20 cellular contexts compared by ENCODE assay signal in the genomic region with DNA sequence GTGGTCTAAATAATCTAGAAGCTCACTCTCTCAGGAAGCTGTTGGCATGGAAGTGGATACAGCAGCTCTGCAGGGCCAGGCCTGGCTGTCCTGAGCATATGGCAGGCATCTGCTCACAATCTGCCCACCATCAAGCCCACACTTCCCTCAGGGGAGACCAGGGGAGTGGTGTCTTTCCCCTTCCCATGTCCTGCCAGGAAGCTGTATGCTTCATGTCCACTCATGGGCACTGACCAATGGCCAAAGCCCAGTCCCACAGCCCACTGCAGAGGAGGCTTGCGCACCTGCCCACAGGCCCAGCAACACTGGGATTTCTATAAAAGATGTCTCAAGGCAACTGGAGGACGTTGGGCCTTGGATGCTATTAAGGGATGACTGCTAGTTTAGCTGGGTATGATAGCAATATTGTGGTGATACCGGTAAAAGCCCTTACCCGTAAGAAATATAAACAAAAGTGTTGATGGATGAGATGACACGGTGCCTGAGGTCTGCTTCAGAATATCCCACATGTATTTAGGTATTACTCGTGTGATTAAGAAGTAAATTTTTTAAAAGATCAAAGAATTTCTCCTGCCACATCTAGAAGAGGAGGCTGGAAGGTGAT.
DNase-seq lines count a peak whose midpoint lies in the region; ATAC-seq, FAIRE-seq and TF ChIP-seq lines count a peak whose summit lies in the region.
"Had no signal": no experiment of that assay in that cellular context is flagged by ENCODE, and none has a peak within 500 bp of the region (broad histone marks: within the 10 kb centered on the region; RNA-seq: fewer than 3 reads in every experiment).

No MANE protein-coding gene starts in this region.

- H3K4me1 ChIP-seq in HEK293 (ENCODE audit: control insufficient read depth, insufficient read depth, low read length) (peaks cover 12% of the 10 kb centered on the region), kidney (ENCODE audit: control insufficient read depth in 1 of 2, insufficient read depth in 1 of 2, low read depth in 1 of 2, low read length in 2 of 2) (peaks cover 0 to 3% of the 10 kb centered on the region in 2 donors)
- H3K4me1 ChIP-seq: Caco-2 had no signal

- peak; percentile 25 for DNase-seq in activated effector memory CD4-positive, alpha-beta T cell treated with anti-CD3 and anti-CD28 coated beads, Interleukin-2, amount 50 U/mL, for 16 hours
- DNase-seq in activated effector memory CD4-positive, alpha-beta T cell treated with Interleukin-2 at 50 U/mL for 16 hours, result no peak
- DNase-seq in kidney (peak; percentile 18), posterior vena cava (ENCODE audit: low spot score) (peak; percentile 36)
- DNase-seq: Caco-2; H7; KG1; NCI-H1092; NCI-H1694; NCI-H69; NK-92 treated with Interleukin-12 subunit alpha and Interleukin-12 subunit beta, amount 100 ng/mL, for 24 hours; OCI-M1; RPMI8226 had no signal

- H3K9me3 ChIP-seq in HEK293 (ENCODE audit: control insufficient read depth, insufficient read depth, low read depth, low read length) (no peaks in the 10 kb centered on the region), kidney (ENCODE audit: control insufficient read depth in 1 of 2, low read length in 2 of 2) (peaks cover 0 to 10% of the 10 kb centered on the region in 2 donors)
- H3K9me3 ChIP-seq: Caco-2 had no signal

- H3K27ac ChIP-seq in HEK293 (ENCODE audit: extremely low read depth, low read depth, low read length), result no peak overlapping the region
- H3K27ac ChIP-seq in kidney (ENCODE audit: low read depth in 2 of 2, low read length in 2 of 2), result no peak overlapping the region

- H3K36me3 ChIP-seq in HEK293 (ENCODE audit: control insufficient read depth in 2 of 2, insufficient read depth in 1 of 2, low read length in 2 of 2) (no peaks in the 10 kb centered on the region), kidney (ENCODE audit: control insufficient read depth in 1 of 2, insufficient read depth in 2 of 2, low read length in 2 of 2) (no peaks in the 10 kb centered on the region)

- no peak overlapping the region for H3K4me3 ChIP-seq in HEK293 (ENCODE audit: low read depth, low read length)
- H3K4me3 ChIP-seq in kidney (ENCODE audit: low read length in 2 of 2), result no peak overlapping the region
- H3K4me3 ChIP-seq: GM12878 had no signal

- no peak overlapping the region for H3K9ac ChIP-seq in kidney (ENCODE audit: low read length in 2 of 2)

- TF ChIP-seq CTCF in HEK293 (tag by site-specific recombination; IDR thresholded peaks at IDR 0.05), result no peak
- TF ChIP-seq CTCF in kidney (IDR thresholded peaks at IDR 0.05; ENCODE audit: borderline replicate concordance, extremely low read depth, insufficient read depth), result no peak

- POLR2A ChIA-PET in HEK293 (lab: Yijun Ruan, JAX), result no interaction called here

- FAIRE-seq in kidney (lab: Jason Lieb, UNC), result no peak
- FAIRE-seq: A204.1, GM12878, GM18507 had no signal

- CTCF ChIA-PET in HEK293 (lab: Yijun Ruan, JAX), result no interaction called here

- intact Hi-C loops in kidney (cut with DNase I), result no loop called here
- intact Hi-C loops in posterior vena cava (cut with DNase I), result no loop called here

- ATAC-seq in HG03521 (IDR thresholded peaks at IDR 0.05; ENCODE audit: unreplicated experiment) (no peak), HG03442 (IDR thresholded peaks at IDR 0.05; ENCODE audit: unreplicated experiment) (no peak), HG03432 (IDR thresholded peaks at IDR 0.05; ENCODE audit: unreplicated experiment) (no peak)
- ATAC-seq: GM12878 had no signal

TF ChIP-seq in HEK293, 187 proteins besides CTCF, POLR2A, EP300 and RAD21:
- TF ChIP-seq SETDB1 (IDR thresholded peaks at IDR 0.05; ENCODE audit: insufficient read length, low read length), result peak; percentile 59
- no peak for TF ChIP-seq ZNF747 (tag by site-specific recombination; IDR thresholded peaks at IDR 0.05)
TF ChIP-seq in HEK293: peak in this region for 1.
